8 cellular contexts compared by ENCODE assay signal in the genomic region with DNA sequence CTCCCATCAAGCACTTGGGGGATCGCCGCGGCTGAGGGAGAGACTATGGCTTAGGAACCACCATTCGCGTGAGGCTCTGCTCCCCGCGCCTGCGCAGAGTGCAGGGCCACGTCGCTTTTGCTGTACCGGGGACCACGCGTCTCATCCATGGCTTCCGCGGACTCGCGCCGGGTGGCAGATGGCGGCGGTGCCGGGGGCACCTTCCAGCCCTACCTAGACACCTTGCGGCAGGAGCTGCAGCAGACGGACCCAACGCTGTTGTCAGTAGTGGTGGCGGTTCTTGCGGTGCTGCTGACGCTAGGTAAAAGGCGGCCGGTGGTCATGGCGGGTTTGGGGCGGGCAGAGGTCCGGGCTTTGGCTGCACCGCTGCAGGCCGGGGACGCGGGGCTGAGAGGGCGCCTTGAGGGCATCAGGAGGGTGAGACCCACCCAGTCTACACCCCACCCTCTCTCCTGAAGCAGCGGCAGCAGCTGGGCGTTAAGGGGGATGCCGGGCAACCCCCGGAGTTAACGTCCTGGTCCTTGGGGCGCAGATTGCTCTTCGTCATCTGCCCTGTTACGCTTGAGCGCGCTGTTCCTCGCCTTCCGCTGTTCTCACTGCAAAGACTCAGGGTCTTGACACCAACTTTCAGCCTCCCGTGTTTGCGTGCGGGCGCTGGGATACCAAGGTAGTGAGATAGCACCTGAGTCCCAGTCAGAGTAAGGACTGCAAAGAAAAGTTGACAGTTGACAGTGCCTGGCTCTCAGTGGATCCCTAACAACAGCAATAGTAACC. TPM values are rescaled to one million over a fixed set of nuclear protein-coding genes. Genes with fewer than 3 reads are reported as not detected.
DNase-seq lines count a peak whose midpoint lies in the region; ATAC-seq, FAIRE-seq and TF ChIP-seq lines count a peak whose summit lies in the region.

TSS of gene SRPRB (plus strand) at position 114 of the 774 bp plus-strand sequence. CDS start at position 148, 34 bp downstream.

- no peak for TF ChIP-seq CTCF in GM12875 (IDR thresholded peaks at IDR 0.05; ENCODE audit: borderline replicate concordance, insufficient read depth, low read depth, low read length)
- TF ChIP-seq CTCF in SU-DHL-6 (IDR thresholded peaks at IDR 0.05; ENCODE audit: insufficient read depth, low read length, poor library complexity, severe bottlenecking) = no peak
- TF ChIP-seq CTCF in pancreas (IDR thresholded peaks at IDR 0.05) = no peak
- peak in 2 of 6 experiments; percentile 5 to 9 for TF ChIP-seq CTCF in thyroid gland (IDR thresholded peaks at IDR 0.05)

- H3K36me3 ChIP-seq in SU-DHL-6 (ENCODE audit: low read length) (peaks cover 23% of the 10 kb centered on the region; the same call in 1 of the 2 replicates), pancreas (peaks cover 0 to 5% (median 0%) of the 10 kb centered on the region in 3 donors), thyroid gland (no peaks in the 10 kb centered on the region)

- H3K79me2 ChIP-seq in SU-DHL-6 (ENCODE audit: insufficient read depth, low read length) = peaks cover 24% of the 10 kb centered on the region

- H3K4me2 ChIP-seq in SU-DHL-6 (ENCODE audit: low read depth, low read length, poor library complexity, severe bottlenecking) = peak within 1 kb of the TSS; percentile 77

- intact Hi-C loops in Right ventricle myocardium superior (cut with DNase I) = no loop called here
- intact Hi-C loops in pancreas (cut with DNase I) = no loop called here
- intact Hi-C loops in thyroid gland (cut with DNase I) = no loop called here

- no peaks in the 10 kb centered on the region for H3K9me3 Mint-ChIP-seq in activated naive CD8-positive, alpha-beta T cell treated with anti-CD3 and anti-CD28 coated beads, Interleukin-2, amount 10 ng/mL, durations not matched to agents 7 days and 5 days

- peaks cover 17% of the 10 kb centered on the region for H3K4me1 Mint-ChIP-seq in activated naive CD8-positive, alpha-beta T cell treated with anti-CD3 and anti-CD28 coated beads, Interleukin-2, amount 10 ng/mL, durations not matched to agents 7 days and 5 days

- peak; percentile 93 to 97 (median 95) for DNase-seq in NCI-H1417 (lab: John Stamatoyannopoulos, UW)
- peak; percentile 95 for DNase-seq in activated naive CD8-positive, alpha-beta T cell treated with anti-CD3 and anti-CD28 coated beads, Interleukin-2, amount 10 ng/mL, durations not matched to agents 7 days and 5 days
- peak; percentile 97 for DNase-seq in Right ventricle myocardium superior
- peak; percentile 94 to 99 (median 96) for DNase-seq in pancreas
- peak; percentile 94 to 95 for DNase-seq in thyroid gland

- peak in 1 of 2 donors; percentile 83 for TF ChIP-seq POLR2A in thyroid gland (IDR thresholded peaks at IDR 0.05)

- no peaks in the 10 kb centered on the region for H3K9me2 ChIP-seq in SU-DHL-6 (replicated peaks; ENCODE audit: insufficient read depth, low read length)

- no peak for FAIRE-seq in pancreas (lab: Jason Lieb, UNC)

- H3K4me3 ChIP-seq in GM12875 (ENCODE audit: low read depth, low read length) (peak within 1 kb of the TSS; percentile 75), SU-DHL-6 (ENCODE audit: insufficient read depth, low read length, poor library complexity, severe bottlenecking) (peak within 1 kb of the TSS; percentile 91), pancreas (peak within 1 kb of the TSS; percentile 65 to 93 (median 80)), thyroid gland (replicated peaks in 1 of 3) (peak within 1 kb of the TSS; percentile 69 to 85 (median 79))

- POLR2A ChIA-PET in activated naive CD8-positive, alpha-beta T cell treated with anti-CD3 and anti-CD28 coated beads, Interleukin-2, amount 10 ng/mL, durations not matched to agents 7 days and 5 days (lab: Charles Lee) = no interaction called here

- ATAC-seq in HG02763 (IDR thresholded peaks at IDR 0.05; ENCODE audit: unreplicated experiment) (peak; percentile 99), Right ventricle myocardium superior (ENCODE audit: poor library complexity) (peak; percentile 100), pancreas (peak; percentile 98 to 100 (median 99))
- peak; percentile 99 for ATAC-seq in activated naive CD8-positive, alpha-beta T cell treated with anti-CD3 and anti-CD28 coated beads, Interleukin-2, amount 10 ng/mL, durations not matched to agents 7 days and 5 days (ENCODE audit: low read depth)

- H3K27ac ChIP-seq in SU-DHL-6 (ENCODE audit: low read depth, low read length) (peak within 1 kb of the TSS; percentile 33; the same call in 1 of the 2 replicates), pancreas (peak within 1 kb of the TSS; percentile 75 to 92 (median 88)), thyroid gland (peak within 1 kb of the TSS in 2 of 3 donors; percentile 1 to 32)

- H3K9me3 ChIP-seq in SU-DHL-6 (ENCODE audit: insufficient read depth, low read length) = no peaks in the 10 kb centered on the region
- H3K9me3 ChIP-seq in pancreas = no peaks in the 10 kb centered on the region
- H3K9me3 ChIP-seq in thyroid gland = no peaks in the 10 kb centered on the region

- H3K27me3 Mint-ChIP-seq in activated naive CD8-positive, alpha-beta T cell treated with anti-CD3 and anti-CD28 coated beads, Interleukin-2, amount 10 ng/mL, durations not matched to agents 7 days and 5 days = no peaks in the 10 kb centered on the region

- 1% methylated on average over 52 to 53 of the region's 53 CpGs for WGBS in pancreas, 2 donors
- 0 to 2% methylated on average over 9 to 26 of the region's 53 CpGs for WGBS in thyroid gland, 2 donors

- peak within 1 kb of the TSS; percentile 95 for H3K4me3 Mint-ChIP-seq in activated naive CD8-positive, alpha-beta T cell treated with anti-CD3 and anti-CD28 coated beads, Interleukin-2, amount 10 ng/mL, durations not matched to agents 7 days and 5 days

- no peaks in the 10 kb centered on the region for H3F3A ChIP-seq in SU-DHL-6 (ENCODE audit: insufficient read depth)

- peaks cover 0 to 23% (median 12%) of the 10 kb centered on the region in 3 donors for H3K4me1 ChIP-seq in pancreas
- peaks cover 0 to 8% of the 10 kb centered on the region in 2 donors for H3K4me1 ChIP-seq in thyroid gland

- H4K20me1 ChIP-seq in SU-DHL-6 (ENCODE audit: low read depth, low read length) = no peaks in the 10 kb centered on the region

- peak within 1 kb of the TSS; percentile 91 for H3K27ac Mint-ChIP-seq in activated naive CD8-positive, alpha-beta T cell treated with anti-CD3 and anti-CD28 coated beads, Interleukin-2, amount 10 ng/mL, durations not matched to agents 7 days and 5 days

- peak within 1 kb of the TSS; percentile 76 for H3K9ac ChIP-seq in SU-DHL-6 (ENCODE audit: low read length)

- peaks cover 3% of the 10 kb centered on the region for H3K36me3 Mint-ChIP-seq in activated naive CD8-positive, alpha-beta T cell treated with anti-CD3 and anti-CD28 coated beads, Interleukin-2, amount 10 ng/mL, durations not matched to agents 7 days and 5 days

- peak within 1 kb of the TSS; percentile 100 for H2AFZ ChIP-seq in SU-DHL-6 (ENCODE audit: low read depth, low read length, severe bottlenecking)

- H3K27me3 ChIP-seq in SU-DHL-6 (ENCODE audit: low read length) = no peaks in the 10 kb centered on the region
- H3K27me3 ChIP-seq in pancreas = no peaks in the 10 kb centered on the region
- no peaks in the 10 kb centered on the region for H3K27me3 ChIP-seq in thyroid gland

RNA-seq across cellular contexts. Expression of gene SRPRB, which starts in this region (rescaled TPM):
- total RNA-seq in activated naive CD8-positive, alpha-beta T cell treated with anti-CD3 and anti-CD28 coated beads, Interleukin-2, amount 10 ng/mL, durations not matched to agents 7 days and 5 days = 10 to 100 TPM; 39.3 to 39.7 TPM
- total RNA-seq in Right ventricle myocardium superior = 26.4 TPM
- total RNA-seq in pancreas = 100 to 1,000 TPM in 2 of 6 donors, 10 to 100 TPM in 4; 67.2 to 132 (median 77.1) TPM
- 10 to 100 TPM; 37.0 to 37.1 TPM for polyA plus RNA-seq in pancreas
- 10 to 100 TPM; 26.9 to 55.9 (median 45.2) TPM for total RNA-seq in thyroid gland

Comparison
In these comparisons a context has a peak if more than half of its experiments do, and no peak if none do; other contexts are left out.
1. Peak in every context shown above with its lines: DNase-seq, ATAC-seq, H3K4me3 ChIP-seq and H3K27ac ChIP-seq.
2. H3K27ac ChIP-seq: peak in every context shown above with its lines; median percentile 88 in pancreas; 33 in SU-DHL-6; 16 in thyroid gland.